ENCODE assay signal across 18 cellular contexts in genomic region chr5:79093762-79094161, GRCh38.
DNase-seq lines count a peak whose midpoint lies in the region; TF ChIP-seq lines count a peak whose summit lies in the region.
"Had no signal": no experiment of that assay in that cellular context is flagged by ENCODE, and none has a peak within 500 bp of the region (broad histone marks: within the 10 kb centered on the region; RNA-seq: fewer than 3 reads in every experiment).

No MANE protein-coding gene starts in this region.

- DNase-seq in DMS153 (lab: John Stamatoyannopoulos, UW): peak; percentile 12
- DNase-seq in DMS153 treated with DMSO at 0.1 percent for 48 hours (lab: John Stamatoyannopoulos, UW; ENCODE audit: unreplicated experiment): no peak
- peak; percentile 46 for DNase-seq in NCI-H446 treated with DMSO at 0.1 percent for 48 hours (lab: John Stamatoyannopoulos, UW)
- peak; percentile 34 for DNase-seq in retina
- no peak for DNase-seq in superior temporal gyrus (ENCODE audit: extremely low spot score)
- DNase-seq in hepatic stellate cell (ENCODE audit: low spot score): no peak
- DNase-seq in nephron progenitor cell: no peak
- DNase-seq: activated CD4-positive, alpha-beta T cell treated with anti-CD3 and anti-CD28 coated beads for 36 hours; lower lobe of right lung; NCI-H187 treated with DMSO at 0.1 percent for 48 hours; stimulated activated CD4-positive, alpha-beta T cell treated with anti-CD3 and anti-CD28 coated beads, Interleukin-4, amount 100 ng/mL, for 1 hour; T-helper 17 cell had no signal

- peaks cover 14% of the 10 kb centered on the region for H3K27me3 Mint-ChIP-seq in nephron progenitor cell (ENCODE audit: low read depth, poor library complexity)

- peaks cover 5% of the 10 kb centered on the region for H3K9me3 Mint-ChIP-seq in nephron progenitor cell
- H3K9me3 Mint-ChIP-seq: activated naive CD4-positive, alpha-beta T cell treated with anti-CD3 and anti-CD28 coated beads, Interleukin-2, amount 50 U/mL, for 72 hours had no signal

- no peak overlapping the region for H3K27ac Mint-ChIP-seq in nephron progenitor cell
- H3K27ac Mint-ChIP-seq: activated CD4-positive, alpha-beta T cell treated with anti-CD3 and anti-CD28 coated beads for 36 hours; activated naive CD4-positive, alpha-beta T cell treated with anti-CD3 and anti-CD28 coated beads, Interleukin-2, amount 50 U/mL, for 72 hours; natural killer cell treated with Interleukin-12 subunit alpha and Interleukin-12 subunit beta and Interleukin-15 and Interleukin-18, amount 100 ng/mL, for 72 hours; T-helper 17 cell had no signal

- H3K27ac ChIP-seq in VCaP: peak overlapping the region; percentile 67
- H3K27ac ChIP-seq: 22Rv1, breast epithelium, lower lobe of right lung, tibial nerve had no signal

- H3K4me1 Mint-ChIP-seq in nephron progenitor cell: no peaks in the 10 kb centered on the region
- H3K4me1 Mint-ChIP-seq: activated CD4-positive, alpha-beta T cell treated with anti-CD3 and anti-CD28 coated beads for 36 hours; T-helper 17 cell had no signal

- no peak for TF ChIP-seq CTCF in VCaP (conservative IDR thresholded peaks at IDR 0.05)
- no peak for TF ChIP-seq CTCF in nephron progenitor cell (IDR thresholded peaks at IDR 0.05)

- no peak overlapping the region for H3K4me3 Mint-ChIP-seq in nephron progenitor cell
- H3K4me3 Mint-ChIP-seq: activated CD4-positive, alpha-beta T cell treated with anti-CD3 and anti-CD28 coated beads for 36 hours; natural killer cell treated with Interleukin-12 subunit alpha and Interleukin-12 subunit beta and Interleukin-15 and Interleukin-18, amount 100 ng/mL, for 72 hours; T-helper 17 cell had no signal

- H3K36me3 Mint-ChIP-seq in nephron progenitor cell (ENCODE audit: low read depth): no peaks in the 10 kb centered on the region
- H3K36me3 Mint-ChIP-seq: activated naive CD4-positive, alpha-beta T cell treated with anti-CD3 and anti-CD28 coated beads, Interleukin-2, amount 50 U/mL, for 72 hours had no signal

Comparison
In these comparisons a context has a peak if more than half of its experiments do, and no peak if none do; other contexts are left out.
1. DNase-seq: peak in DMS153 (single experiment), NCI-H446 treated with DMSO at 0.1 percent for 48 hours (single experiment) and retina (single experiment); none in DMS153 treated with DMSO at 0.1 percent for 48 hours (single experiment), superior temporal gyrus (single experiment), hepatic stellate cell (single experiment) and nephron progenitor cell (single experiment).